Comparison of ENCODE assay signal across 22 cellular contexts in genomic region chr2:46488389-46488788, GRCh38. TPM values are rescaled to one million over a fixed set of nuclear protein-coding genes. Genes with fewer than 3 reads are reported as not detected.
DNase-seq lines count a peak whose midpoint lies in the region; ATAC-seq and TF ChIP-seq lines count a peak whose summit lies in the region.
"Had no signal": no experiment of that assay in that cellular context is flagged by ENCODE, and none has a peak within 500 bp of the region (broad histone marks: within the 10 kb centered on the region; RNA-seq: fewer than 3 reads in every experiment).

No MANE protein-coding gene starts in this region.

- H2AFZ ChIP-seq in neural progenitor cell (replicated peaks) = no peak overlapping the region

- no peaks in the 10 kb centered on the region for H3K36me3 Mint-ChIP-seq in neural progenitor cell
- no peaks in the 10 kb centered on the region for H3K36me3 Mint-ChIP-seq in CD4-positive, alpha-beta T cell (ENCODE audit: low read depth)
- H3K36me3 Mint-ChIP-seq: mesothelial cell of epicardium had no signal

- H3K27ac ChIP-seq in brain microvascular endothelial cell (no peak overlapping the region), neural progenitor cell (no peak overlapping the region), lower lobe of right lung (no peak overlapping the region)
- H3K27ac ChIP-seq in CD4-positive, alpha-beta T cell (ENCODE audit: low read depth, low read length) = no peak overlapping the region
- H3K27ac ChIP-seq: colonic mucosa, prostate gland had no signal

- H3K27me3 ChIP-seq in BJ (ENCODE audit: control insufficient read depth, insufficient read depth, low read length) = no peaks in the 10 kb centered on the region
- H3K27me3 ChIP-seq in brain microvascular endothelial cell (replicated peaks) = no peaks in the 10 kb centered on the region
- H3K27me3 ChIP-seq in neural progenitor cell = peaks cover 10% of the 10 kb centered on the region
- no peaks in the 10 kb centered on the region for H3K27me3 ChIP-seq in lower lobe of right lung (ENCODE audit: low read depth)
- no peaks in the 10 kb centered on the region for H3K27me3 ChIP-seq in CD4-positive, alpha-beta T cell (ENCODE audit: control insufficient read depth, insufficient read depth, low read length)
- H3K27me3 ChIP-seq: colonic mucosa, spleen had no signal

- H3K79me2 ChIP-seq in neural progenitor cell (ENCODE audit: low read depth) = no peaks in the 10 kb centered on the region

- H3K27ac Mint-ChIP-seq in neural progenitor cell = no peak overlapping the region
- no peak overlapping the region for H3K27ac Mint-ChIP-seq in CD4-positive, alpha-beta T cell
- H3K27ac Mint-ChIP-seq: activated CD8-positive, alpha-beta T cell treated with anti-CD3 and anti-CD28 coated beads, Interleukin-2, amount 10 ng/mL, durations not matched to agents 7 days and 5 days; activated T-cell treated with anti-CD3 and anti-CD28 coated beads, Interleukin-2, amount 50 U/mL, for 24 hours; mesothelial cell of epicardium; T-helper 17 cell had no signal

- H3K4me1 Mint-ChIP-seq in neural progenitor cell = peaks cover 29% of the 10 kb centered on the region
- H3K4me1 Mint-ChIP-seq in CD4-positive, alpha-beta T cell (ENCODE audit: low read depth) = no peaks in the 10 kb centered on the region

- POLR2A ChIA-PET in BJ (lab: Charles Lee) = interaction anchor here (0.6 kb wide), 1 partner anchor 99 kb away, joined by 4 read pairs; no protein-coding TSS in a partner anchor
- POLR2A ChIA-PET in CD4-positive, alpha-beta T cell (lab: Charles Lee) = no interaction called here

- H3K9ac ChIP-seq in neural progenitor cell = no peak overlapping the region

- DNase-seq in BJ (ENCODE audit: low read depth) (no peak), LHCN-M2 (ENCODE audit: low read depth) (peak; percentile 13), brain microvascular endothelial cell (no peak), neural progenitor cell (ENCODE audit: low spot score) (no peak), lower lobe of right lung (no peak)
- no peak for DNase-seq in stimulated activated CD4-positive, alpha-beta T cell treated with anti-CD3 and anti-CD28 coated beads, Interleukin-1b, Interleukin-23, amount 100 ng/mL, for 48 hours
- no peak for DNase-seq in CD4-positive, alpha-beta T cell
- DNase-seq: activated CD4-positive, CD25-positive, alpha-beta regulatory T cell; activated CD8-positive, alpha-beta T cell treated with anti-CD3 and anti-CD28 coated beads, Interleukin-2, amount 10 ng/mL, durations not matched to agents 7 days and 5 days; activated naive CD4-positive, alpha-beta T cell treated with anti-CD3 and anti-CD28 coated beads, Interleukin-2, amount 50 U/mL, for 16 hours; activated T-cell treated with anti-CD3 and anti-CD28 coated beads, Interleukin-2, amount 50 U/mL, for 24 hours; NCI-H524 treated with DMSO at 0.1 percent for 48 hours; spleen; substantia nigra; T-helper 17 cell had no signal

- H3K27me3 Mint-ChIP-seq in neural progenitor cell (ENCODE audit: insufficient read depth, low read depth) = peaks cover 13% of the 10 kb centered on the region
- H3K27me3 Mint-ChIP-seq in CD4-positive, alpha-beta T cell = no peaks in the 10 kb centered on the region
- H3K27me3 Mint-ChIP-seq: activated T-cell treated with anti-CD3 and anti-CD28 coated beads, Interleukin-2, amount 50 U/mL, for 24 hours had no signal

- no peaks in the 10 kb centered on the region for H3K9me3 ChIP-seq in neural progenitor cell (ENCODE audit: low read depth)
- H3K9me3 ChIP-seq in lower lobe of right lung = no peaks in the 10 kb centered on the region
- H3K9me3 ChIP-seq in CD4-positive, alpha-beta T cell (ENCODE audit: control insufficient read depth, low read length) = no peaks in the 10 kb centered on the region
- H3K9me3 ChIP-seq: colonic mucosa, prostate gland, spleen had no signal

- no peaks in the 10 kb centered on the region for H3K36me3 ChIP-seq in BJ (ENCODE audit: control insufficient read depth, insufficient read depth, low read length)
- H3K36me3 ChIP-seq in brain microvascular endothelial cell (replicated peaks) = no peaks in the 10 kb centered on the region
- no peaks in the 10 kb centered on the region for H3K36me3 ChIP-seq in neural progenitor cell
- H3K36me3 ChIP-seq in lower lobe of right lung = no peaks in the 10 kb centered on the region
- H3K36me3 ChIP-seq: colonic mucosa, prostate gland, spleen had no signal

- H3K4me1 ChIP-seq in neural progenitor cell (peaks cover 27% of the 10 kb centered on the region), lower lobe of right lung (peaks cover 26% of the 10 kb centered on the region)
- H3K4me1 ChIP-seq: colonic mucosa, prostate gland had no signal

- intact Hi-C loops in lower lobe of right lung (cut with DNase I) = no loop called here
- intact Hi-C loops in CD4-positive, alpha-beta T cell (cut with DNase I, micrococcal nuclease) = no loop called here

- peaks cover 22% of the 10 kb centered on the region for H3F3A ChIP-seq in neural progenitor cell (ENCODE audit: low read depth)

- in situ Hi-C loops in brain microvascular endothelial cell (cut with HindIII; ENCODE audit: low pct_ligation_motif_present, low sequenced_read_pairs) = no loop called here

- no peak overlapping the region for H3K4me3 Mint-ChIP-seq in neural progenitor cell
- H3K4me3 Mint-ChIP-seq in CD4-positive, alpha-beta T cell = no peak overlapping the region
- H3K4me3 Mint-ChIP-seq: activated CD8-positive, alpha-beta T cell treated with anti-CD3 and anti-CD28 coated beads, Interleukin-2, amount 10 ng/mL, durations not matched to agents 7 days and 5 days; activated T-cell treated with anti-CD3 and anti-CD28 coated beads, Interleukin-2, amount 50 U/mL, for 24 hours; mesothelial cell of epicardium; T-helper 17 cell had no signal

- no peaks in the 10 kb centered on the region for H3K9me3 Mint-ChIP-seq in neural progenitor cell
- no peaks in the 10 kb centered on the region for H3K9me3 Mint-ChIP-seq in CD4-positive, alpha-beta T cell
- H3K9me3 Mint-ChIP-seq: activated T-cell treated with anti-CD3 and anti-CD28 coated beads, Interleukin-2, amount 50 U/mL, for 24 hours; mesothelial cell of epicardium; nephron had no signal

- H3K4me2 ChIP-seq in neural progenitor cell = no peak overlapping the region

- CTCF ChIA-PET in BJ (lab: Yijun Ruan, JAX) = interaction anchor here (1.0 to 1.4 kb wide), 4 partner anchors 20 to 84 kb away, joined by 3 to 5 read pairs (median 3); no protein-coding TSS in a partner anchor
- CTCF ChIA-PET in CD4-positive, alpha-beta T cell (lab: Charles Lee) = interaction anchor here (0.7 kb wide), 1 partner anchor 1123 kb away, joined by 3 read pairs; no protein-coding TSS in a partner anchor

- ATAC-seq in lower lobe of right lung (no peak), HG02981 (IDR thresholded peaks at IDR 0.05; ENCODE audit: unreplicated experiment) (no peak)
- ATAC-seq in CD4-positive, alpha-beta T cell (ENCODE audit: poor library complexity) = no peak
- ATAC-seq: activated CD8-positive, alpha-beta T cell treated with anti-CD3 and anti-CD28 coated beads, Interleukin-2, amount 10 ng/mL, durations not matched to agents 7 days and 5 days; T-helper 17 cell had no signal

- H4K20me1 ChIP-seq in neural progenitor cell (ENCODE audit: low read depth) = no peaks in the 10 kb centered on the region

- peak; percentile 18; the same call in 1 of the 2 replicates for TF ChIP-seq CTCF in BJ (IDR thresholded peaks at IDR 0.05; ENCODE audit: insufficient read depth, low read depth, low read length)
- peak; percentile 31 for TF ChIP-seq CTCF in brain microvascular endothelial cell (IDR thresholded peaks at IDR 0.05; ENCODE audit: low read depth, low read length, missing control alignments)
- peak; percentile 14 for TF ChIP-seq CTCF in neural progenitor cell (IDR thresholded peaks at IDR 0.05)
- no peak for TF ChIP-seq CTCF in lower lobe of right lung (IDR thresholded peaks at IDR 0.05)
- no peak for TF ChIP-seq CTCF in CD4-positive, alpha-beta T cell (IDR thresholded peaks at IDR 0.05)

- H3K4me3 ChIP-seq in BJ (ENCODE audit: low read depth, low read length) (no peak overlapping the region), brain microvascular endothelial cell (ENCODE audit: low read depth, low read length) (no peak overlapping the region), neural progenitor cell (no peak overlapping the region), lower lobe of right lung (no peak overlapping the region)
- H3K4me3 ChIP-seq: colonic mucosa, prostate gland, spleen had no signal

RNA-seq across cellular contexts. Expression of gene TMEM247, which starts 9.0 kb away (rescaled TPM):
- polyA plus RNA-seq in BJ (2011; rRNA removed) = not detected in 2 replicates
- not detected in 2 replicates for polyA minus RNA-seq in BJ (2011; rRNA and poly(A)+ RNA removed)
- total RNA-seq in LHCN-M2 (2014; rRNA removed) = not detected in 2 replicates
- not detected for polyA plus RNA-seq in LHCN-M2 (2012)
- not detected in 2 replicates for total RNA-seq in neural progenitor cell (ENCODE audit: low replicate concordance)
- total RNA-seq in lower lobe of right lung = not detected
- total RNA-seq in CD4-positive, alpha-beta T cell = not detected
- total RNA-seq: activated CD8-positive, alpha-beta T cell treated with anti-CD3 and anti-CD28 coated beads, Interleukin-2, amount 10 ng/mL, durations not matched to agents 7 days and 5 days; colonic mucosa; HT1080; mesothelial cell of epicardium; Right ventricle myocardium superior; spleen; T-helper 17 cell had no signal
- polyA plus RNA-seq: spleen had no signal

RNA-seq across cellular contexts. Expression of gene RHOQ, which starts 53.9 kb away (rescaled TPM):
- 43.5 and 71.4 TPM in 2 replicates for polyA plus RNA-seq in BJ (2011; rRNA removed)
- 39.1 and 40.1 TPM in 2 replicates for polyA minus RNA-seq in BJ (2011; rRNA and poly(A)+ RNA removed)
- total RNA-seq in LHCN-M2 (2014; rRNA removed) (28.9 and 41.3 TPM in 2 replicates), neural progenitor cell (ENCODE audit: low replicate concordance) (17.4 and 20.8 TPM in 2 replicates), lower lobe of right lung (88.5 TPM)
- 34.5 TPM for polyA plus RNA-seq in LHCN-M2 (2012)
- 10 to 100 TPM; 15.1 to 16.5 TPM for total RNA-seq in CD4-positive, alpha-beta T cell

RNA-seq across cellular contexts. Expression of gene ATP6V1E2, which starts 54.0 kb away (rescaled TPM):
- 5.1 and 6.4 TPM in 2 replicates for polyA plus RNA-seq in BJ (2011; rRNA removed)
- 6.4 and 6.8 TPM in 2 replicates for polyA minus RNA-seq in BJ (2011; rRNA and poly(A)+ RNA removed)
- 2.6 and 3.4 TPM in 2 replicates for total RNA-seq in LHCN-M2 (2014; rRNA removed)
- 2.4 TPM for polyA plus RNA-seq in LHCN-M2 (2012)
- total RNA-seq in neural progenitor cell (ENCODE audit: low replicate concordance) = 1.9 and 3.6 TPM in 2 replicates
- 9.5 TPM for total RNA-seq in lower lobe of right lung
- 1 to 10 TPM; 6.0 to 7.1 TPM for total RNA-seq in CD4-positive, alpha-beta T cell

Comparison
In these comparisons a context has a peak if more than half of its experiments do, and no peak if none do; other contexts are left out.
1. CTCF ChIP-seq: peak in BJ (single experiment), brain microvascular endothelial cell (single experiment) and neural progenitor cell (single experiment); none in lower lobe of right lung (single experiment) and CD4-positive, alpha-beta T cell (single experiment).